8 cellular contexts compared by ENCODE assay signal in the genomic region with DNA sequence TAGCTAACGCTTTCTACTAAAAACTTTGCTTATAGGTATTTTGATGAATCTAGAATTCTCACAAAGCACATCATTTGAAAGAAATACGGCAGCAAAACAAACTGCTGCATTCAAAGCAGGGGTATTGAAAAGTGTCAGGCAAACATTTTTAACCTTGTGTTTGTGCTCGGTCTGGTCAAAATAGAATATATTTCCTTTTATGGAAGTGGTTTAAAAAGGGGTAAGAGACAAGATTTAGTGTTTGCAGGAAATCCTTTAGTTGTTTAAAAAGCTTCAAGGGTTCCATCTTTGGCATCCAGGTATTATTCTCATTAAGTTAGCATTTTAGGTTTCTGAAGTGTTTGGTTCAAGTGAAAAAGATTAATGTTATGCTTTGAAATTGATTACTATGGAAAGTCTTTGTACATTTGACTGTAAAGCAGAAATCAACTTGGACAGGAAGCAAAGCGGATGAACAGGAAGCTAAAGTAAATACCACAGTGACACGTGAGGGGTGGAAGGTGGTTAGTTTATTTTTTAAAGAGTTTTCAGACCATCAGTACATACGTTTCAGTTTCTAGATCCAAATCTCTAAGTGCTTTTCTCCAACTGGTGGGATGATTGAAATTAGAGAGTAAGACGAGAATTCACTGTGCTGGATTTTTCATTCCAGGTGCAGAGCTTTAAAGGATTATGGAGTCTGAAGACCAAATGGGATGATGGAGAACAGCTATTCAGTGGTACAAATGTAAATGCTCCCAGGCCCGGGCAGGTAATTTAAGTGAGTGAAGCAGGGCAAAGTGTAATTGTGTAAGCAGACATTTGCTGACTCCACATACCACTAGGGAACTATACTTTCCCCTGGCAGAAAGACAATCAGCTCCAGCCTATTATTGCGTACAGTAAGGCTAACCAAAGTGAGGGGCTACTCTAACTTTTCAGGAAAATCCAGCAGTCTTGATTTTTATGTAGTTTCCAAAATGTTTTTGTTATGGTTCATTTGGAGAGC.
DNase-seq lines count a peak whose midpoint lies in the region; ATAC-seq and TF ChIP-seq lines count a peak whose summit lies in the region.

No MANE protein-coding gene starts in this region.

- H3K4me1 ChIP-seq in upper lobe of left lung: peaks cover 16 to 24% (median 19%) of the 10 kb centered on the region in 4 donors
- H3K4me1 ChIP-seq in PC-9 (replicated peaks; ENCODE audit: insufficient read depth): no peaks in the 10 kb centered on the region; the same call in 1 of the 2 replicates

- 35 to 38% methylated on average over 9 of the region's 9 CpGs for WGBS in upper lobe of left lung, 2 donors

- no peak for TF ChIP-seq EP300 in upper lobe of left lung (IDR thresholded peaks at IDR 0.05)

- TF ChIP-seq CTCF in upper lobe of left lung (IDR thresholded peaks at IDR 0.05) (no peak), PC-9 (conservative IDR thresholded peaks at IDR 0.05) (no peak)

- no peaks in the 10 kb centered on the region for H3K79me2 ChIP-seq in PC-9 (ENCODE audit: low read depth)

- CTCF ChIA-PET in PC-9 (lab: Charles Lee): no interaction called here

- ATAC-seq in GM19452 (IDR thresholded peaks at IDR 0.05; ENCODE audit: unreplicated experiment) (peak; percentile 94), HG03457 (IDR thresholded peaks at IDR 0.05; ENCODE audit: unreplicated experiment) (peak; percentile 96), upper lobe of left lung (ENCODE audit: low FRiP score in 2 of 2) (no peak)

- H3K9me2 ChIP-seq in PC-9 (ENCODE audit: insufficient read depth): no peaks in the 10 kb centered on the region

- H3K9me3 ChIP-seq in upper lobe of left lung (no peaks in the 10 kb centered on the region), PC-9 (ENCODE audit: insufficient read depth, low read depth) (no peaks in the 10 kb centered on the region; the same call in 1 of the 2 replicates)

- H3K36me3 ChIP-seq in upper lobe of left lung: no peaks in the 10 kb centered on the region
- no peaks in the 10 kb centered on the region for H3K36me3 ChIP-seq in PC-9 (ENCODE audit: low read depth)

- no peaks in the 10 kb centered on the region for H4K20me1 ChIP-seq in PC-9 (ENCODE audit: insufficient read depth)

- TF ChIP-seq POLR2A in upper lobe of left lung (IDR thresholded peaks at IDR 0.05): no peak

- no peak overlapping the region for H3K4me2 ChIP-seq in PC-9

- no peak overlapping the region for H3K27ac ChIP-seq in upper lobe of left lung
- H3K27ac ChIP-seq in PC-9: no peak overlapping the region

- no peak overlapping the region for H3K4me3 ChIP-seq in upper lobe of left lung
- H3K4me3 ChIP-seq in PC-9: no peak overlapping the region

- peak; percentile 29 for DNase-seq in DMS153 (lab: John Stamatoyannopoulos, UW)
- peak; percentile 36 for DNase-seq in central memory CD4-positive, alpha-beta T cell
- no peak for DNase-seq in SHP77 (lab: John Stamatoyannopoulos, UW)
- DNase-seq in upper lobe of left lung: no peak
- DNase-seq in stimulated activated CD4-positive, alpha-beta T cell treated with anti-CD3 and anti-CD28 coated beads, Interleukin-15, amount 100 ng/mL, for 24 hours: no peak
- no peak for DNase-seq in PC-9

- no TSS peak for BruUV-seq in PC-9 (replicated peaks; lab: Mats Ljungman, UMichigan)

- H3K27me3 ChIP-seq in upper lobe of left lung (no peaks in the 10 kb centered on the region), PC-9 (ENCODE audit: insufficient read depth, low read depth) (no peaks in the 10 kb centered on the region)

- POLR2A ChIA-PET in PC-9 (lab: Charles Lee; ENCODE audit: unreplicated experiment): no interaction called here

- intact Hi-C loops in PC-9 (cut with micrococcal nuclease; ENCODE audit: unreplicated experiment): no loop called here

- no peaks in the 10 kb centered on the region for H3F3A ChIP-seq in PC-9 (ENCODE audit: insufficient read depth, low read depth)

- H2AFZ ChIP-seq in PC-9: no peak overlapping the region

Comparison
In these comparisons a context has a peak if more than half of its experiments do, and no peak if none do; other contexts are left out.
1. DNase-seq: peak in DMS153 (single experiment) and central memory CD4-positive, alpha-beta T cell (single experiment); none in SHP77 (0 of 2), upper lobe of left lung (0 of 2), stimulated activated CD4-positive, alpha-beta T cell treated with anti-CD3 and anti-CD28 coated beads, Interleukin-15, amount 100 ng/mL, for 24 hours (single experiment) and PC-9 (0 of 2).
2. ATAC-seq: peak in GM19452 (single experiment) and HG03457 (single experiment); none in upper lobe of left lung (0 of 2).